ENCODE assay signal across 1 cellular context in the genomic region with DNA sequence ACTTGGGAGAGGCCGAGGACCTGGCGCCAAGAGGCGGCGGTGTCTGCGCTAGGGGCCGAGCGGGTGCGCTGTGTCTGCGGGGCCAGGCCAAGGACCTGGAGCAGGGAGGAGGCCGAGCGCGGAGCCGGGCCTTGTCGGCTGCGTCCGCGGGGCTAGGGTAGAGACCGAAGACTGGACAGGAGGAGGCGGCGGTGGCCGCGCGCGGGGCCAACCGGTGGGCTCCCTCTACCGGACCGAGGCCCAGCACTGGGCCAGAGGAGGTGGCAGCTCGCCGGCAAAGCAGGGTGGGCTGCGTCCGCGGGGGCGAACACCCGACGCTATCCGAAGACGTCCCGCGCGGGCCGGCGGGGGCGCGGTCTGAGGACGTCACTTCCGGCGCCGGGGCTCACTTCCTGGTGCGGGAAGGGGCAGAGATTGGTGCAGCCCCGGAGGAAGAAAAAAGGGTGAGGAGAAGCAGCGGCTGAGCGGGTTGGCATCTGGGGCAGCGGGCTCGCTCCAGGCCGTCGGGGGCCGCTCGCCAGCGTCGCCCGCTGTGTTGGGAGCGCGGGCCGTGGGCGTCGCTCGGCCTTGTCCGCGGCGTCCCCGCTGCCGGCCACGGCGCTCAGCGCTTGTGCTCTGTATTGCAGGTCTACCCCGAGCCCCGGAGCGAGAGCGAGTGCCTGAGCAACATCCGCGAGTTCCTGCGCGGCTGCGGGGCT.
TF ChIP-seq lines count a peak whose summit lies in the region.

No MANE protein-coding gene starts in this region.

TF ChIP-seq in K562, 482 proteins besides CTCF, POLR2A, EP300 and RAD21 (continued from another document and continues in another):
- TF ChIP-seq, protein P1, sequence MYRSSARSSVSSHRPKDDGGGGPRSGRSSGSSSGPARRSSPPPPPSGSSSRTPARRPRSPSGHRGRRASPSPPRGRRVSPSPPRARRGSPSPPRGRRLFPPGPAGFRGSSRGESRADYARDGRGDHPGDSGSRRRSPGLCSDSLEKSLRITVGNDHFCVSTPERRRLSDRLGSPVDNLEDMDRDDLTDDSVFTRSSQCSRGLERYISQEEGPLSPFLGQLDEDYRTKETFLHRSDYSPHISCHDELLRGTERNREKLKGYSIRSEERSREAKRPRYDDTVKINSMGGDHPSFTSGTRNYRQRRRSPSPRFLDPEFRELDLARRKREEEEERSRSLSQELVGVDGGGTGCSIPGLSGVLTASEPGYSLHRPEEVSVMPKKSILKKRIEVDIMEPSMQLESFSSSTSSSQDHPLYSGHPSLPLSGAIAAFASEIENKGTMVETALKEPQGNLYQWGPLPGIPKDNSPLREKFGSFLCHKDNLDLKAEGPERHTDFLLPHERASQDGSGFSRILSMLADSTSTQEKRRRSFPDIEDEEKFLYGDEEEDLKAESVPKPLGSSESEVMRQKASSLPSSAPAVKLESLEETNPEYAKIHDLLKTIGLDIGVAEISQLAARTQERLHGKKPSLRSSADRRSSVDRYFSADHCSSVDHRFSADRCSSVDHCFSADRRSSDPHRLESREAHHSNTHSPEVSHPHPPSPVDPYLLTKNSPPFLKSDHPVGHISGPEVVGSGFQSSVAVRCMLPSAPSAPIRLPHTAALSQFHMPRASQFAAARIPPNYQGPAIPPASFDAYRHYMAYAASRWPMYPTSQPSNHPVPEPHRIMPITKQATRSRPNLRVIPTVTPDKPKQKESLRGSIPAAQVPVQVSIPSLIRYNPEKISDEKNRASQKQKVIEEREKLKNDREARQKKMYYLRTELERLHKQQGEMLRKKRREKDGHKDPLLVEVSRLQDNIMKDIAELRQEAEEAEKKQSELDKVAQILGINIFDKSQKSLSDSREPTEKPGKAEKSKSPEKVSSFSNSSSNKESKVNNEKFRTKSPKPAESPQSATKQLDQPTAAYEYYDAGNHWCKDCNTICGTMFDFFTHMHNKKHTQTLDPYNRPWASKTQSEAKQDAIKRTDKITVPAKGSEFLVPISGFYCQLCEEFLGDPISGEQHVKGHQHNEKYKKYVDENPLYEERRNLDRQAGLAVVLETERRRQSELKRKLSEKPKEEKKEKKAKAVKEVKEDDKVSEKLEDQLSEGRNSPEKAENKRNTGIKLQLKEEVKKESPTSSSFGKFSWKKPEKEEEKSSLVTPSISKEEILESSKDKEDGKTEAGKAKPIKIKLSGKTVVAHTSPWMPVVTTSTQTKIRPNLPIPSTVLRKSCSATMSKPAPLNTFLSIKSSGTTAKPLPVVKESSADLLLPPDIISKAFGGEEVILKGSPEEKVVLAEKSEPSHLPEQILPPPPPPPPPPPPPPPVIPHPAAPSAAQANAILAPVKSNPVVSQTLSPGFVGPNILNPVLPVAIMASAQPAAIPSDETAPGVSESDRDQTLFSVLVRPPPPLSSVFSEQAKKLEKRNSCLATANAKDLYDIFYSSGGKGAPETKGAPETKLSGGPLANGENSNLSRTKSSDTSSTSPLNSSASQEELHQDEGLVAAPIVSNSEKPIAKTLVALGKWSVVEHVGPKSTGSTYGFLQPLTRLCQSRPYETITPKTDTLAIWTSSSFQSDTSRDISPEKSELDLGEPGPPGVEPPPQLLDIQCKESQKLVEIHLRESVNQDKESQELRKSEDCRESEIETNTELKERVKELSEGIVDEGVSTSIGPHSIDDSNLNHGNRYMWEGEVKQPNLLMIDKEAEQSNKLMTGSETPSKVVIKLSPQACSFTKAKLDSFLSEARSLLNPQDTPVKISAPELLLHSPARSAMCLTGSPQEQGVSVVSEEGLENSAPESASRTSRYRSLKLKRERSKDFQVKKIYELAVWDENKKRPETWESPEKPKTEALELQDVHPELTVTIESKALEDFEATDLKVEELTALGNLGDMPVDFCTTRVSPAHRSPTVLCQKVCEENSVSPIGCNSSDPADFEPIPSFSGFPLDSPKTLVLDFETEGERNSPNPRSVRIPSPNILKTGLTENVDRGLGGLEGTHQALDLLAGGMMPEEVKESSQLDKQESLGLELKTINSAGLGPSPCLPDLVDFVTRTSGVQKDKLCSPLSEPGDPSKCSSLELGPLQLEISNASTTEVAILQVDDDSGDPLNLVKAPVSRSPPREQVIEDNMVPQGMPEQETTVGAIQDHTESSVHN (IDR thresholded peaks at IDR 0.05; ENCODE audit: borderline replicate concordance in 1 of 2, low read depth in 1 of 2): no peak
- TF ChIP-seq ELK3 (CRISPR knock-in tag; IDR thresholded peaks at IDR 0.05) (no peak), ZFX (CRISPR knock-in tag; IDR thresholded peaks at IDR 0.05) (peak; percentile 100), SMC3 (conservative IDR thresholded peaks at IDR 0.05; ENCODE audit: insufficient read depth, low read depth, low read length) (no peak), SREBF2 (CRISPR knock-in tag; IDR thresholded peaks at IDR 0.05) (no peak), KLF1 (tag; IDR thresholded peaks at IDR 0.05) (0 out of 2 replicates have a peak, but pooled peaks have one; percentile 71), PHB (CRISPR knock-in tag; IDR thresholded peaks at IDR 0.05) (no peak), GATAD2A (IDR thresholded peaks at IDR 0.05) (peak; percentile 72; the same call in 1 of the 2 replicates), HCFC1 (IDR thresholded peaks at IDR 0.05; ENCODE audit: low read depth, low read length) (peak; percentile 81), MAX (CRISPR knock-in tag; IDR thresholded peaks at IDR 0.05) (peak; percentile 53), ZC3H8 (IDR thresholded peaks at IDR 0.05) (no peak), CREB3L1 (IDR thresholded peaks at IDR 0.05; ENCODE audit: borderline replicate concordance, low read depth) (peak; percentile 42; the same call in 1 of the 2 replicates), NFATC3 (IDR thresholded peaks at IDR 0.05) (no peak), ELF1 (tag; IDR thresholded peaks at IDR 0.05) (peak; percentile 92), ZNF253 (CRISPR knock-in tag; conservative IDR thresholded peaks at IDR 0.05) (no peak), ZBTB12 (CRISPR knock-in tag; IDR thresholded peaks at IDR 0.05) (peak; percentile 93), ZBED1 (IDR thresholded peaks at IDR 0.05) (peak; percentile 66; the same call in 1 of the 2 replicates), GATAD2B (IDR thresholded peaks at IDR 0.05; ENCODE audit: borderline replicate concordance) (0 out of 2 replicates have a peak, but pooled peaks have one; percentile 48), NR2F6 (CRISPR knock-in tag; IDR thresholded peaks at IDR 0.05) (no peak), CBX3 (IDR thresholded peaks at IDR 0.05; ENCODE audit: borderline replicate concordance in 1 of 2, low read length in 2 of 2) (no peak)
- TF ChIP-seq, protein P2, sequence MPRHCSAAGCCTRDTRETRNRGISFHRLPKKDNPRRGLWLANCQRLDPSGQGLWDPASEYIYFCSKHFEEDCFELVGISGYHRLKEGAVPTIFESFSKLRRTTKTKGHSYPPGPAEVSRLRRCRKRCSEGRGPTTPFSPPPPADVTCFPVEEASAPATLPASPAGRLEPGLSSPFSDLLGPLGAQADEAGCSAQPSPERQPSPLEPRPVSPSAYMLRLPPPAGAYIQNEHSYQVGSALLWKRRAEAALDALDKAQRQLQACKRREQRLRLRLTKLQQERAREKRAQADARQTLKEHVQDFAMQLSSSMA (CRISPR knock-in tag; IDR thresholded peaks at IDR 0.05): no peak
- TF ChIP-seq, protein P3, sequence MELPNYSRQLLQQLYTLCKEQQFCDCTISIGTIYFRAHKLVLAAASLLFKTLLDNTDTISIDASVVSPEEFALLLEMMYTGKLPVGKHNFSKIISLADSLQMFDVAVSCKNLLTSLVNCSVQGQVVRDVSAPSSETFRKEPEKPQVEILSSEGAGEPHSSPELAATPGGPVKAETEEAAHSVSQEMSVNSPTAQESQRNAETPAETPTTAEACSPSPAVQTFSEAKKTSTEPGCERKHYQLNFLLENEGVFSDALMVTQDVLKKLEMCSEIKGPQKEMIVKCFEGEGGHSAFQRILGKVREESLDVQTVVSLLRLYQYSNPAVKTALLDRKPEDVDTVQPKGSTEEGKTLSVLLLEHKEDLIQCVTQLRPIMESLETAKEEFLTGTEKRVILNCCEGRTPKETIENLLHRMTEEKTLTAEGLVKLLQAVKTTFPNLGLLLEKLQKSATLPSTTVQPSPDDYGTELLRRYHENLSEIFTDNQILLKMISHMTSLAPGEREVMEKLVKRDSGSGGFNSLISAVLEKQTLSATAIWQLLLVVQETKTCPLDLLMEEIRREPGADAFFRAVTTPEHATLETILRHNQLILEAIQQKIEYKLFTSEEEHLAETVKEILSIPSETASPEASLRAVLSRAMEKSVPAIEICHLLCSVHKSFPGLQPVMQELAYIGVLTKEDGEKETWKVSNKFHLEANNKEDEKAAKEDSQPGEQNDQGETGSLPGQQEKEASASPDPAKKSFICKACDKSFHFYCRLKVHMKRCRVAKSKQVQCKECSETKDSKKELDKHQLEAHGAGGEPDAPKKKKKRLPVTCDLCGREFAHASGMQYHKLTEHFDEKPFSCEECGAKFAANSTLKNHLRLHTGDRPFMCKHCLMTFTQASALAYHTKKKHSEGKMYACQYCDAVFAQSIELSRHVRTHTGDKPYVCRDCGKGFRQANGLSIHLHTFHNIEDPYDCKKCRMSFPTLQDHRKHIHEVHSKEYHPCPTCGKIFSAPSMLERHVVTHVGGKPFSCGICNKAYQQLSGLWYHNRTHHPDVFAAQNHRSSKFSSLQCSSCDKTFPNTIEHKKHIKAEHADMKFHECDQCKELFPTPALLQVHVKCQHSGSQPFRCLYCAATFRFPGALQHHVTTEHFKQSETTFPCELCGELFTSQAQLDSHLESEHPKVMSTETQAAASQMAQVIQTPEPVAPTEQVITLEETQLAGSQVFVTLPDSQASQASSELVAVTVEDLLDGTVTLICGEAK (IDR thresholded peaks at IDR 0.05): peak; percentile 94
- TF ChIP-seq, protein P3 (CRISPR knock-in tag; IDR thresholded peaks at IDR 0.05): no peak
- TF ChIP-seq, protein P4, sequence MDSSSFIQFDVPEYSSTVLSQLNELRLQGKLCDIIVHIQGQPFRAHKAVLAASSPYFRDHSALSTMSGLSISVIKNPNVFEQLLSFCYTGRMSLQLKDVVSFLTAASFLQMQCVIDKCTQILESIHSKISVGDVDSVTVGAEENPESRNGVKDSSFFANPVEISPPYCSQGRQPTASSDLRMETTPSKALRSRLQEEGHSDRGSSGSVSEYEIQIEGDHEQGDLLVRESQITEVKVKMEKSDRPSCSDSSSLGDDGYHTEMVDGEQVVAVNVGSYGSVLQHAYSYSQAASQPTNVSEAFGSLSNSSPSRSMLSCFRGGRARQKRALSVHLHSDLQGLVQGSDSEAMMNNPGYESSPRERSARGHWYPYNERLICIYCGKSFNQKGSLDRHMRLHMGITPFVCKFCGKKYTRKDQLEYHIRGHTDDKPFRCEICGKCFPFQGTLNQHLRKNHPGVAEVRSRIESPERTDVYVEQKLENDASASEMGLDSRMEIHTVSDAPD (CRISPR knock-in tag; IDR thresholded peaks at IDR 0.05): no peak
- TF ChIP-seq, protein P5, sequence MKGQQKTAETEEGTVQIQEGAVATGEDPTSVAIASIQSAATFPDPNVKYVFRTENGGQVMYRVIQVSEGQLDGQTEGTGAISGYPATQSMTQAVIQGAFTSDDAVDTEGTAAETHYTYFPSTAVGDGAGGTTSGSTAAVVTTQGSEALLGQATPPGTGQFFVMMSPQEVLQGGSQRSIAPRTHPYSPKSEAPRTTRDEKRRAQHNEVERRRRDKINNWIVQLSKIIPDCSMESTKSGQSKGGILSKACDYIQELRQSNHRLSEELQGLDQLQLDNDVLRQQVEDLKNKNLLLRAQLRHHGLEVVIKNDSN (CRISPR knock-in tag; IDR thresholded peaks at IDR 0.05): 0 out of 2 replicates have a peak, but pooled peaks have one; percentile 23
